In the genomic region with DNA sequence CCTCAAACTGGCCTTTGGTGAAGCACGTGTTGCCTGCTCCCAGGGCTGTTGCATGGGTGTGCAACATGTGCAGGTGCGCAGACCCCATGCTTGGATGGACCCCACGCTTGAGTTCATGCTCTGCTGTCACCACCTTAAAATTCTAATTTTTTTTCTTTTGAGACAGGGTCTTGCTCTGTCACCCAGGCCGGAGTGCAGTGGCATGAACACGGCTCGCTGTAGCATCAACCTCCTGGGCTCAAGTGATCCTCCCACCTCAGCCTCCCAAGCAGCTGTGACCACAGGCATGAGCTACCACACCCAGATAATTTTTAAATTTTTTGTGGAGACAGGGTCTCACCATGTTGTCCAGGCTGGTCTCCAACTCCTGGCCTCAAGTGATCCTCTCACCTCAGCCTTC, we compare ENCODE assay signal across 19 cellular contexts. TPM values are rescaled to one million over a fixed set of nuclear protein-coding genes. Genes with fewer than 3 reads are reported as not detected.
DNase-seq lines count a peak whose midpoint lies in the region; TF ChIP-seq lines count a peak whose summit lies in the region.
"Had no signal": no experiment of that assay in that cellular context is flagged by ENCODE, and none has a peak within 500 bp of the region (broad histone marks: within the 10 kb centered on the region; RNA-seq: fewer than 3 reads in every experiment).

No MANE protein-coding gene starts in this region.

- H3K4ac ChIP-seq in mesenchymal stem cell (ENCODE audit: low read depth in 1 of 2, low read length in 2 of 2): no peak overlapping the region

- no peak overlapping the region for H2BK120ac ChIP-seq in mesenchymal stem cell (ENCODE audit: low read depth, low read length)

- H3K36me3 ChIP-seq in NT2/D1 (ENCODE audit: insufficient read depth, insufficient read length, low read length): peaks cover 66% of the 10 kb centered on the region
- peaks cover 5 to 84% of the 10 kb centered on the region in 2 experiments for H3K36me3 ChIP-seq in mesenchymal stem cell (ENCODE audit: control insufficient read depth in 1 of 2, insufficient read depth in 2 of 2, low read depth in 1 of 2, low read length in 2 of 2)
- H3K36me3 ChIP-seq in ovary: no peaks in the 10 kb centered on the region
- H3K36me3 ChIP-seq: BE2C, HAP-1 had no signal

- no peak for TF ChIP-seq CTCF in glutamatergic neuron (IDR thresholded peaks at IDR 0.05; ENCODE audit: partially characterized antibody, unreplicated experiment)
- no peak for TF ChIP-seq CTCF in ovary (IDR thresholded peaks at IDR 0.05)

- no peak overlapping the region for H3K14ac ChIP-seq in mesenchymal stem cell (ENCODE audit: low read length in 2 of 2)

- H2BK12ac ChIP-seq in mesenchymal stem cell (ENCODE audit: low read length in 2 of 2): no peak overlapping the region

- CTCF ChIA-PET in HEK293T (lab: Yijun Ruan, JAX): interaction anchor here (0.7 to 2.9 kb wide), 4 partner anchors 13 to 90 kb away, joined by 3 to 21 read pairs (median 6); no protein-coding TSS in a partner anchor

- peak overlapping the region; percentile 6 for H4K91ac ChIP-seq in mesenchymal stem cell (ENCODE audit: low read length)

- TF ChIP-seq POLR2A in ovary (IDR thresholded peaks at IDR 0.05): no peak

- no peak overlapping the region for H3K23ac ChIP-seq in mesenchymal stem cell (ENCODE audit: low read length in 2 of 2)

- no peaks in the 10 kb centered on the region for H3K27me3 ChIP-seq in NT2/D1 (ENCODE audit: insufficient read depth, insufficient read length)
- H3K27me3 ChIP-seq in mesenchymal stem cell (ENCODE audit: control insufficient read depth in 1 of 2, insufficient read depth in 1 of 2, low read length in 2 of 2): peaks cover 0 to 38% of the 10 kb centered on the region in 2 experiments
- no peaks in the 10 kb centered on the region for H3K27me3 ChIP-seq in ovary
- H3K27me3 ChIP-seq: BE2C had no signal

- H3K79me1 ChIP-seq in mesenchymal stem cell (replicated peaks; ENCODE audit: low read length, poor library complexity, severe bottlenecking): peaks cover 2% of the 10 kb centered on the region

- peaks cover 2% of the 10 kb centered on the region for H3K27me3 Mint-ChIP-seq in glutamatergic neuron (ENCODE audit: unreplicated experiment)

- H3K9me3 Mint-ChIP-seq in glutamatergic neuron (ENCODE audit: unreplicated experiment): peaks cover 5% of the 10 kb centered on the region
- H3K9me3 Mint-ChIP-seq: CD8-positive, alpha-beta memory T cell; HFFc6 had no signal

- H3K4me1 ChIP-seq in NT2/D1 (ENCODE audit: insufficient read depth, insufficient read length) (peaks cover 9% of the 10 kb centered on the region), mesenchymal stem cell (ENCODE audit: control insufficient read depth, insufficient read depth, low read depth, low read length) (peaks cover 11% of the 10 kb centered on the region), ovary (ENCODE audit: insufficient read depth) (peaks cover 15% of the 10 kb centered on the region)

- no peak overlapping the region for H2BK15ac ChIP-seq in mesenchymal stem cell (ENCODE audit: low read depth, poor library complexity, severe bottlenecking)

- no peak overlapping the region for H3K18ac ChIP-seq in mesenchymal stem cell (ENCODE audit: low read depth in 1 of 2, low read length in 2 of 2)

- H3K27ac Mint-ChIP-seq in glutamatergic neuron (ENCODE audit: unreplicated experiment): peak overlapping the region; percentile 52
- H3K27ac Mint-ChIP-seq: HFFc6 had no signal

- DNase-seq in NT2/D1 (ENCODE audit: low read depth, low spot score): no peak
- DNase-seq in glutamatergic neuron: no peak
- no peak for DNase-seq in mesenchymal stem cell
- no peak for DNase-seq in head of caudate nucleus
- DNase-seq in HEK293T (ENCODE audit: extremely low spot score): no peak
- DNase-seq in activated T-cell treated with anti-CD3 and anti-CD28 coated beads, Interleukin-2, amount 50 U/mL, for 48 hours: no peak
- DNase-seq in ovary: no peak
- DNase-seq: ACHN; BE2C; C1 segment of cervical spinal cord; CD4-positive, CD25-positive, alpha-beta regulatory T cell; COR-L47; DMS 273 treated with DMSO at 0.1 percent for 48 hours; DMS53; GM23248; HFFc6 had no signal

- H3K4me1 Mint-ChIP-seq in glutamatergic neuron (ENCODE audit: low read depth, unreplicated experiment): peaks cover 18% of the 10 kb centered on the region

- H3K9me3 ChIP-seq in NT2/D1 (ENCODE audit: insufficient read depth, low read length) (no peaks in the 10 kb centered on the region), mesenchymal stem cell (ENCODE audit: control insufficient read depth, low read length) (no peaks in the 10 kb centered on the region), ovary (no peaks in the 10 kb centered on the region)
- H3K9me3 ChIP-seq: BE2C, HAP-1 had no signal

- H3K9ac ChIP-seq in NT2/D1 (ENCODE audit: insufficient read length, low read depth) (peak overlapping the region; percentile 65), mesenchymal stem cell (ENCODE audit: low read length) (no peak overlapping the region)
- H3K9ac ChIP-seq: GM23248 had no signal

- H3K36me3 Mint-ChIP-seq in glutamatergic neuron (ENCODE audit: unreplicated experiment): peaks cover 5% of the 10 kb centered on the region
- H3K36me3 Mint-ChIP-seq: CD8-positive, alpha-beta memory T cell had no signal

- POLR2A ChIA-PET in HEK293T (lab: Yijun Ruan, JAX): interaction anchor here (0.6 to 1.1 kb wide), 3 partner anchors 82 to 759 kb away, joined by 3 to 5 read pairs (median 5); a partner anchor contains a TSS

- 96% methylated on average over 6 of the region's 6 CpGs for WGBS in mesenchymal stem cell
- 81 to 97% (median 94%) methylated on average over 6 of the region's 6 CpGs for whole genome bisulfite sequencing in ovary, 3 donors

- no peak overlapping the region for H3K4me3 ChIP-seq in NT2/D1 (ENCODE audit: insufficient read length, low read depth)
- no peak overlapping the region for H3K4me3 ChIP-seq in mesenchymal stem cell (ENCODE audit: insufficient read depth in 1 of 2, low read depth in 1 of 2, low read length in 2 of 2)
- no peak overlapping the region for H3K4me3 ChIP-seq in ovary
- H3K4me3 ChIP-seq: GM23248, HAP-1 had no signal

- no peak overlapping the region for H3K4me2 ChIP-seq in mesenchymal stem cell (ENCODE audit: low read length, poor library complexity, severe bottlenecking)

- H3K4me3 Mint-ChIP-seq in glutamatergic neuron (ENCODE audit: unreplicated experiment): no peak overlapping the region
- H3K4me3 Mint-ChIP-seq: HFFc6 had no signal

- no peak overlapping the region for H2AFZ ChIP-seq in mesenchymal stem cell (ENCODE audit: low read depth, low read length)
- H2AFZ ChIP-seq: GM23248 had no signal

- H4K8ac ChIP-seq in mesenchymal stem cell (ENCODE audit: low read length): peak overlapping the region; percentile 47

- no peak overlapping the region for H2AK5ac ChIP-seq in mesenchymal stem cell (ENCODE audit: low read length, severe bottlenecking)

- TF ChIP-seq EP300 in ovary (IDR thresholded peaks at IDR 0.05): no peak

- intact Hi-C loops in head of caudate nucleus (cut with DNase I) (no loop called here), ovary (cut with DNase I) (no loop called here)

- H2BK5ac ChIP-seq in mesenchymal stem cell (ENCODE audit: low read depth, low read length, poor library complexity, severe bottlenecking): no peak overlapping the region

- H3K27ac ChIP-seq in mesenchymal stem cell (ENCODE audit: low read length, poor library complexity, severe bottlenecking): no peak overlapping the region
- peak overlapping the region in 1 of 2 donors; percentile 86 for H3K27ac ChIP-seq in ovary
- H3K27ac ChIP-seq: GM23248 had no signal

TF ChIP-seq in HEK293T, 16 proteins besides CTCF, POLR2A, EP300 and RAD21:
- TF ChIP-seq NFRKB (IDR thresholded peaks at IDR 0.05) (no peak), SP1 (IDR thresholded peaks at IDR 0.05) (no peak), ZNF384 (IDR thresholded peaks at IDR 0.05) (no peak), FOXM1 (IDR thresholded peaks at IDR 0.05; ENCODE audit: borderline replicate concordance) (no peak)
- TF ChIP-seq, protein P1, sequence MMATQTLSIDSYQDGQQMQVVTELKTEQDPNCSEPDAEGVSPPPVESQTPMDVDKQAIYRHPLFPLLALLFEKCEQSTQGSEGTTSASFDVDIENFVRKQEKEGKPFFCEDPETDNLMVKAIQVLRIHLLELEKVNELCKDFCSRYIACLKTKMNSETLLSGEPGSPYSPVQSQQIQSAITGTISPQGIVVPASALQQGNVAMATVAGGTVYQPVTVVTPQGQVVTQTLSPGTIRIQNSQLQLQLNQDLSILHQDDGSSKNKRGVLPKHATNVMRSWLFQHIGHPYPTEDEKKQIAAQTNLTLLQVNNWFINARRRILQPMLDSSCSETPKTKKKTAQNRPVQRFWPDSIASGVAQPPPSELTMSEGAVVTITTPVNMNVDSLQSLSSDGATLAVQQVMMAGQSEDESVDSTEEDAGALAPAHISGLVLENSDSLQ (IDR thresholded peaks at IDR 0.05): no peak

RNA-seq across cellular contexts. Expression of a gene that starts 9.1 kb away (rescaled TPM):
- total RNA-seq in glutamatergic neuron (ENCODE audit: unreplicated experiment): 342 TPM
- 4.8 TPM for polyA plus RNA-seq in mesenchymal stem cell (2013, experiment 1 of 2)
- 4.8 TPM for polyA plus RNA-seq in mesenchymal stem cell (2013, experiment 2 of 2)
- total RNA-seq in ovary: 1 to 10 TPM in 4 of 7 donors, under 1 TPM in 3; 0.11 to 1.8 (median 1.2) TPM
- polyA plus RNA-seq in ovary: under 1 TPM; 0.47 to 0.48 TPM
- total RNA-seq: CD4-positive, CD25-positive, alpha-beta regulatory T cell; CD8-positive, alpha-beta memory T cell; GM23248; H4; HFFc6 had no signal
- polyA plus RNA-seq: CD4-positive, CD25-positive, alpha-beta regulatory T cell; CD8-positive, alpha-beta memory T cell; GM23248 had no signal

RNA-seq across cellular contexts. Expression of a gene that starts 35.9 kb away (rescaled TPM):
- total RNA-seq in glutamatergic neuron (ENCODE audit: unreplicated experiment) (53.9 TPM), ovary (10 to 100 TPM in 5 of 7 donors, 1 to 10 TPM in 2; 5.4 to 40.4 (median 17.1) TPM)
- polyA plus RNA-seq in mesenchymal stem cell (2013, experiment 1 of 2): 14.9 TPM
- polyA plus RNA-seq in mesenchymal stem cell (2013, experiment 2 of 2): 17.1 TPM
- polyA plus RNA-seq in ovary: 10 to 100 TPM; 10.8 to 12.8 TPM
- polyA plus RNA-seq: CD8-positive, alpha-beta memory T cell had no signal

Comparison
In these comparisons a context has a peak if more than half of its experiments do, and no peak if none do; other contexts are left out.
1. RNA of a gene that starts 9.1 kb away (total RNA-seq): 342 TPM in glutamatergic neuron (single experiment); 0.11 to 1.8 TPM in ovary; every median in the first group is over 100 times any median in the second.